1 cellular context compared by ENCODE assay signal in the genomic region with DNA sequence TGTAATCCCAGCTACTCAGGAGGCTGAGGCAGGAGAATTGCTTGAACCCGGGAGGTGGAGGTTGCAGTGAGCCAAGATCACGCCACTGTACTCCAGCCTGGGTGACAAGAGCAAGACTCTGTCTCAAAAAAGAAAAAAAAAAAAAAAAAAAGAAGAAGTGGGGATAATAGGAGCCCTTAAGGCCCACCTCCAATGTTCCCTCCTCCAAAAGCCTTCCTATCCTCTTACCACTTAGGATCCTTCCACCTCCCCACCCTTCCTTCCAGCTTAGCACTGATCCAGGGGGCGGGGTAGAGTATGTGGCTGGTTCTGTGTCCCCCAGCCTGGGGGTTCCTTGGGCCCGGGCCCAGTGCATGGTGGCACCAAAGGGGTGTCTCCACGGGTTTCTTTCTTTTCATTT. TPM values are rescaled to one million over a fixed set of nuclear protein-coding genes. Genes with fewer than 3 reads are reported as not detected.
"Had no signal": no experiment of that assay in that cellular context is flagged by ENCODE, and none has a peak within 500 bp of the region (broad histone marks: within the 10 kb centered on the region; RNA-seq: fewer than 3 reads in every experiment).

No MANE protein-coding gene starts in this region.

RNA-seq across cellular contexts. Expression of gene MEF2B, which starts 3.2 kb away (rescaled TPM):
- total RNA-seq: body of pancreas had no signal
